In genomic region chr17:49994085-49995054, GRCh38 we compare ENCODE assay signal across 8 cellular contexts. TPM values are rescaled to one million over a fixed set of nuclear protein-coding genes. Genes with fewer than 3 reads are reported as not detected.
A peak's percentile ranks its signal among the peaks of the same experiment; 100 is the strongest.
DNase-seq lines count a peak whose midpoint lies in the region; ATAC-seq and TF ChIP-seq lines count a peak whose summit lies in the region.

No MANE protein-coding gene starts in this region.

- intact Hi-C loops in PC-9 (cut with micrococcal nuclease; ENCODE audit: unreplicated experiment) (loop anchor here (1.0 to 10.0 kb wide), 4 partner anchors 42 to 580 kb away; partner anchors contain the start of gene PHB1), esophagus muscularis mucosa (cut with DNase I) (loop anchor here (10.0 kb wide), 1 partner anchor 420 kb away; the partner anchor contains the start of gene NXPH3)

- H3K4me3 ChIP-seq in PC-9: peak overlapping the region; percentile 63
- H3K4me3 ChIP-seq in esophagus muscularis mucosa: peak overlapping the region; percentile 49 to 67 (median 58)
- H3K4me3 ChIP-seq in rectal smooth muscle tissue (ENCODE audit: low read length): peak overlapping the region; percentile 47

- H3K27me3 ChIP-seq in PC-9 (ENCODE audit: insufficient read depth, low read depth) (peaks cover 7% of the 10 kb centered on the region; the same call in 1 of the 2 replicates), esophagus muscularis mucosa (peaks cover 2 to 99% (median 51%) of the 10 kb centered on the region in 4 donors), rectal smooth muscle tissue (ENCODE audit: control insufficient read depth, insufficient read depth, low read length) (peaks cover 52% of the 10 kb centered on the region)

- peaks cover 6% of the 10 kb centered on the region; the same call in 1 of the 2 replicates for H3K79me2 ChIP-seq in PC-9 (ENCODE audit: low read depth)

- ATAC-seq in HG03039 (IDR thresholded peaks at IDR 0.05; ENCODE audit: unreplicated experiment) (no peak), HG03108 (IDR thresholded peaks at IDR 0.05; ENCODE audit: unreplicated experiment) (no peak)

- peaks cover 14% of the 10 kb centered on the region for H3F3A ChIP-seq in PC-9 (ENCODE audit: insufficient read depth, low read depth)

- H3K36me3 ChIP-seq in PC-9 (ENCODE audit: low read depth) (no peaks in the 10 kb centered on the region), esophagus muscularis mucosa (no peaks in the 10 kb centered on the region), rectal smooth muscle tissue (ENCODE audit: control insufficient read depth, insufficient read depth, low read length) (no peaks in the 10 kb centered on the region)

- H4K20me1 ChIP-seq in PC-9 (ENCODE audit: insufficient read depth): no peaks in the 10 kb centered on the region

- in situ Hi-C loops in GM13976 (cut with MboI; ENCODE audit: low sequenced_read_pairs, unreplicated experiment): no loop called here

- H2AFZ ChIP-seq in PC-9: peak overlapping the region; percentile 70

- TSS peak; percentile 57 for BruUV-seq in PC-9 (replicated peaks; lab: Mats Ljungman, UMichigan)

- no peak for TF ChIP-seq POLR2A in esophagus muscularis mucosa (IDR thresholded peaks at IDR 0.05; ENCODE audit: low read depth)

- H3K9me3 ChIP-seq in PC-9 (ENCODE audit: insufficient read depth, low read depth): no peaks in the 10 kb centered on the region
- no peaks in the 10 kb centered on the region for H3K9me3 ChIP-seq in esophagus muscularis mucosa

- CTCF ChIA-PET in PC-9 (lab: Charles Lee): interaction anchor here (0.7 to 1.1 kb wide), 3 partner anchors 109 to 422 kb away, joined by 3 to 5 read pairs (median 4); no protein-coding TSS in a partner anchor

- POLR2A ChIA-PET in PC-9 (lab: Charles Lee; ENCODE audit: unreplicated experiment): interaction anchor here (0.6 to 0.7 kb wide), 2 partner anchors 110 to 516 kb away, joined by 3 to 50 read pairs; no protein-coding TSS in a partner anchor

- 9% methylated on average over 38 of the region's 50 CpGs for WGBS in esophagus muscularis mucosa

- H3K9ac ChIP-seq in rectal smooth muscle tissue (ENCODE audit: low read length): no peak overlapping the region

- TF ChIP-seq EP300 in esophagus muscularis mucosa (IDR thresholded peaks at IDR 0.05): no peak

- peak overlapping the region; percentile 94 for H3K4me2 ChIP-seq in PC-9

- DNase-seq in GM13976 (ENCODE audit: low spot score) (peak; percentile 32), PC-9 (peak in 1 of 2 experiments; percentile 18), esophagus muscularis mucosa (ENCODE audit: extremely low spot score) (no peak), amygdala (lab: John Stamatoyannopoulos, UW) (no peak), COLO668 (lab: John Stamatoyannopoulos, UW; ENCODE audit: unreplicated experiment) (no peak)

- H3K27ac ChIP-seq in PC-9: no peak overlapping the region
- H3K27ac ChIP-seq in esophagus muscularis mucosa (replicated peaks in 1 of 4): peak overlapping the region in 1 of 4 donors; percentile 60
- H3K27ac ChIP-seq in rectal smooth muscle tissue (ENCODE audit: low read depth, low read length): no peak overlapping the region

- H3K9me2 ChIP-seq in PC-9 (ENCODE audit: insufficient read depth): no peaks in the 10 kb centered on the region

- TF ChIP-seq CTCF in GM13976 (IDR thresholded peaks at IDR 0.05; ENCODE audit: borderline replicate concordance, control extremely low read depth, extremely low read depth, insufficient read depth, missing control alignments) (no peak), PC-9 (conservative IDR thresholded peaks at IDR 0.05) (no peak; the same call in 1 of the 2 replicates), esophagus muscularis mucosa (IDR thresholded peaks at IDR 0.05) (peak in 1 of 3 experiments; percentile 8)

- H3K4me1 ChIP-seq in PC-9 (replicated peaks; ENCODE audit: insufficient read depth) (peaks cover 34% of the 10 kb centered on the region), esophagus muscularis mucosa (peaks cover 34 to 54% (median 41%) of the 10 kb centered on the region in 4 donors), rectal smooth muscle tissue (ENCODE audit: control insufficient read depth, insufficient read depth, low read length) (peaks cover 3% of the 10 kb centered on the region)

RNA-seq across cellular contexts. Expression of gene DLX3, which starts 0.7 kb away (rescaled TPM):
- total RNA-seq in PC-9 (2021) (1.2 and 2.0 TPM in 2 replicates), esophagus muscularis mucosa (under 1 TPM in 1 of 4 donors, not detected in 3; 0.32 TPM)

RNA-seq across cellular contexts. Expression of gene DLX4, which starts 25.4 kb away (rescaled TPM):
- total RNA-seq in PC-9 (2021): 6.2 and 8.8 TPM in 2 replicates
- not detected for total RNA-seq in esophagus muscularis mucosa
